ENCODE assay signal across 8 cellular contexts in the genomic region with DNA sequence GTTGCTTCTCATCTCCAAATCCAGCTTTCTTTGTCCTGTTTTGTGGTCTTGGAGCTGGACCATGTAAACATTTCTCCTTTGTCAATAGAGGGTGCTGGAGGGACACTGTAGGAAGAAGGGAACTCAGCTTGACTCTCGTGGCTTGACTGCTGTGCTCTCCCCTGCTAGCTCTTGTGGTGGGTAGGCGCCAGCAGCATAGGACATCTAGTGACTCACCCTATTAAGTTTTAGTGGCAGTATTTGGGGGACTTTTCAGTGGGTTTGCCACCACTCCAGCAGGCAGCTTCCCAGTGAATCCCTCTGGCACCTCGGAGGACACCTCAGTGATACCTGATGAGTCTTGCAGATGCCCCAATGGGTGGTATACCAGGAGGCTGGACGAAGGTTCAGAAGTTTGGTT.
A peak's percentile ranks its signal among the peaks of the same experiment; 100 is the strongest.
DNase-seq lines count a peak whose midpoint lies in the region; ATAC-seq lines count a peak whose summit lies in the region.

No MANE protein-coding gene starts in this region.

- H3K27me3 Mint-ChIP-seq in T-helper 17 cell = peaks cover 21% of the 10 kb centered on the region

- DNase-seq in Ammon's horn (ENCODE audit: low spot score) = peak; percentile 75
- DNase-seq in HCEC 1CT = peak; percentile 73
- peak; percentile 81 for DNase-seq in RPMI7951 (ENCODE audit: low read depth)
- DNase-seq in fibroblast of peridontal ligament (ENCODE audit: extremely low read depth) = peak; percentile 65
- DNase-seq in putamen (ENCODE audit: low spot score) = peak; percentile 24
- DNase-seq in middle frontal gyrus (ENCODE audit: extremely low spot score, low spot score) = no peak
- no peak for DNase-seq in effector CD8-positive, alpha-beta T cell (lab: John Stamatoyannopoulos, UW)
- DNase-seq in T-helper 17 cell = no peak

- H3K27ac Mint-ChIP-seq in T-helper 17 cell = no peak overlapping the region

- H3K4me3 Mint-ChIP-seq in T-helper 17 cell = no peak overlapping the region

- peaks cover 6% of the 10 kb centered on the region for H3K4me1 Mint-ChIP-seq in T-helper 17 cell

- H3K9me3 ChIP-seq in T-helper 17 cell (ENCODE audit: control insufficient read depth, low read length, poor library complexity, severe bottlenecking) = no peaks in the 10 kb centered on the region

- no peak for ATAC-seq in T-helper 17 cell

- H3K36me3 Mint-ChIP-seq in T-helper 17 cell (ENCODE audit: low read depth) = no peaks in the 10 kb centered on the region

Comparison
In these comparisons a context has a peak if more than half of its experiments do, and no peak if none do; other contexts are left out.
1. DNase-seq: peak in Ammon's horn (single experiment), HCEC 1CT (single experiment), RPMI7951 (single experiment), fibroblast of peridontal ligament (single experiment) and putamen (single experiment); none in middle frontal gyrus (single experiment), effector CD8-positive, alpha-beta T cell (single experiment) and T-helper 17 cell (0 of 3).